ENCODE assay signal across 1 cellular context in genomic region chr4:153205028-153205648, GRCh38.
TF ChIP-seq lines count a peak whose summit lies in the region.

No MANE protein-coding gene starts in this region.

TF ChIP-seq in HEK293, 187 proteins besides CTCF, POLR2A, EP300 and RAD21 (continued from another document):
- TF ChIP-seq, protein P1, sequence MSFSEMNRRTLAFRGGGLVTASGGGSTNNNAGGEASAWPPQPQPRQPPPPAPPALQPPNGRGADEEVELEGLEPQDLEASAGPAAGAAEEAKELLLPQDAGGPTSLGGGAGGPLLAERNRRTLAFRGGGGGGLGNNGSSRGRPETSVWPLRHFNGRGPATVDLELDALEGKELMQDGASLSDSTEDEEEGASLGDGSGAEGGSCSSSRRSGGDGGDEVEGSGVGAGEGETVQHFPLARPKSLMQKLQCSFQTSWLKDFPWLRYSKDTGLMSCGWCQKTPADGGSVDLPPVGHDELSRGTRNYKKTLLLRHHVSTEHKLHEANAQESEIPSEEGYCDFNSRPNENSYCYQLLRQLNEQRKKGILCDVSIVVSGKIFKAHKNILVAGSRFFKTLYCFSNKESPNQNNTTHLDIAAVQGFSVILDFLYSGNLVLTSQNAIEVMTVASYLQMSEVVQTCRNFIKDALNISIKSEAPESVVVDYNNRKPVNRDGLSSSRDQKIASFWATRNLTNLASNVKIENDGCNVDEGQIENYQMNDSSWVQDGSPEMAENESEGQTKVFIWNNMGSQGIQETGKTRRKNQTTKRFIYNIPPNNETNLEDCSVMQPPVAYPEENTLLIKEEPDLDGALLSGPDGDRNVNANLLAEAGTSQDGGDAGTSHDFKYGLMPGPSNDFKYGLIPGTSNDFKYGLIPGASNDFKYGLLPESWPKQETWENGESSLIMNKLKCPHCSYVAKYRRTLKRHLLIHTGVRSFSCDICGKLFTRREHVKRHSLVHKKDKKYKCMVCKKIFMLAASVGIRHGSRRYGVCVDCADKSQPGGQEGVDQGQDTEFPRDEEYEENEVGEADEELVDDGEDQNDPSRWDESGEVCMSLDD (tag by site-specific recombination; IDR thresholded peaks at IDR 0.05): no peak
- TF ChIP-seq ZNF366 (tag by site-specific recombination; conservative IDR thresholded peaks at IDR 0.05): no peak
- no peak for TF ChIP-seq ZNF324 (tag by site-specific recombination; IDR thresholded peaks at IDR 0.05)
- TF ChIP-seq, protein P2, sequence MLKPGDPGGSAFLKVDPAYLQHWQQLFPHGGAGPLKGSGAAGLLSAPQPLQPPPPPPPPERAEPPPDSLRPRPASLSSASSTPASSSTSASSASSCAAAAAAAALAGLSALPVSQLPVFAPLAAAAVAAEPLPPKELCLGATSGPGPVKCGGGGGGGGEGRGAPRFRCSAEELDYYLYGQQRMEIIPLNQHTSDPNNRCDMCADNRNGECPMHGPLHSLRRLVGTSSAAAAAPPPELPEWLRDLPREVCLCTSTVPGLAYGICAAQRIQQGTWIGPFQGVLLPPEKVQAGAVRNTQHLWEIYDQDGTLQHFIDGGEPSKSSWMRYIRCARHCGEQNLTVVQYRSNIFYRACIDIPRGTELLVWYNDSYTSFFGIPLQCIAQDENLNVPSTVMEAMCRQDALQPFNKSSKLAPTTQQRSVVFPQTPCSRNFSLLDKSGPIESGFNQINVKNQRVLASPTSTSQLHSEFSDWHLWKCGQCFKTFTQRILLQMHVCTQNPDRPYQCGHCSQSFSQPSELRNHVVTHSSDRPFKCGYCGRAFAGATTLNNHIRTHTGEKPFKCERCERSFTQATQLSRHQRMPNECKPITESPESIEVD (tag by site-specific recombination; IDR thresholded peaks at IDR 0.05): peak; percentile 18; the same call in 1 of the 2 replicates
TF ChIP-seq in HEK293: peak in this region for 11.
